In the genomic region with DNA sequence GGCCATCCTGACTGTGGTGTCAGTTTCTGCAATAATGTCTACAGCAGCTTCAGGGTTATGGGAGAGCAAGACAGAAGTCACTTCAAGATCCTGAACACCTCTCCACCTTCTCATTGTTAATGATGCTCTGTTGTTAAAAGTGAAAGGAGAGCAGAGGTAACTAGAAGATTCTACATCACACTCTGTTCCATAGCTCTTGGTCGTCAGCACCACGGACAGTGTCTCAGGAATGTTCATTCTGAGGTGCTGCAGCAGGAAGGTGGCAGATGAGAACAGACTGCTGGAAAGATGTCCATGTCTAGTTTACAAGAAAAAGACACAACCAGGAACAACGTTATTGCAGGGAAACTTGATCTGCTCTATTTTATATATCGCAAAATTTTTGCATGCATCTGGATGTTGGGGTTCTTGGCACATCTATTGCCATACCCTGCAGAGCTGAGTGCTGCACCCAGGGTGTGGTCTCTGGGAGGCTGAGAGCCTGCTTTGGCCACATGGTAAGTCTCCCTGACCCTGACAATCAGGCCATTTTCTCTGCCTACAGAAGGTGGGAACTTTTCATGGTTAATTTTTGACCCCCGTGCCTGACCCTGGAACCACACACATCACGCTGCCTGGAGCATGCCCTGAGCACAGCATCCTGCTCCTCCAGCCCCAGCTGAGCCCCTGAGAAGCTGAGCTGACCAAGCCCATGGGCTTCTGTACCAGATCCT, we compare ENCODE assay signal across 8 cellular contexts. TPM values are rescaled to one million over a fixed set of nuclear protein-coding genes. Genes with fewer than 3 reads are reported as not detected.
DNase-seq lines count a peak whose midpoint lies in the region; ATAC-seq, FAIRE-seq and TF ChIP-seq lines count a peak whose summit lies in the region.
"Had no signal": no experiment of that assay in that cellular context is flagged by ENCODE, and none has a peak within 500 bp of the region (broad histone marks: within the 10 kb centered on the region; RNA-seq: fewer than 3 reads in every experiment).

No MANE protein-coding gene starts in this region.

- no peaks in the 10 kb centered on the region for H3K36me3 ChIP-seq in bronchial epithelial cell (ENCODE audit: control insufficient read depth, insufficient read depth, low read length)

- DNase-seq in GM20000 (ENCODE audit: low spot score) (peak; percentile 36), MV-4-11 (lab: John Stamatoyannopoulos, UW) (peak; percentile 21), bronchial epithelial cell (ENCODE audit: low read depth) (peak; percentile 34), myocyte (ENCODE audit: low read depth) (peak; percentile 53), NCI-H2081 (lab: John Stamatoyannopoulos, UW) (no peak), SK-N-DZ (ENCODE audit: low spot score) (no peak)
- DNase-seq: amniotic stem cell had no signal

- no peaks in the 10 kb centered on the region for H3K27me3 ChIP-seq in bronchial epithelial cell (ENCODE audit: control insufficient read depth, insufficient read depth, low read length)

- TF ChIP-seq CTCF in GM20000 (IDR thresholded peaks at IDR 0.05; ENCODE audit: extremely low read depth, missing control alignments) (no peak), bronchial epithelial cell (IDR thresholded peaks at IDR 0.05; ENCODE audit: insufficient read depth, low read length, severe bottlenecking) (no peak)

- no peak overlapping the region for H3K4me3 ChIP-seq in bronchial epithelial cell (ENCODE audit: low read depth, low read length)

- ATAC-seq in GM18867 (IDR thresholded peaks at IDR 0.05; ENCODE audit: unreplicated experiment): no peak

- FAIRE-seq in bronchial epithelial cell (lab: Jason Lieb, UNC): peak; percentile 94

RNA-seq across cellular contexts. Expression of gene CEACAM21, which starts 12.7 kb away (rescaled TPM):
- total RNA-seq in bronchial epithelial cell: not detected in 2 replicates
- not detected in 2 replicates for total RNA-seq in myocyte
- not detected for polyA plus RNA-seq in myocyte (2012)
- not detected in 2 replicates for polyA plus RNA-seq in SK-N-DZ (2014; cell fraction: cytosol; rRNA removed)
- not detected in 2 replicates for polyA plus RNA-seq in SK-N-DZ (2014; cell fraction: nucleus; rRNA removed)

RNA-seq across cellular contexts. Expression of gene CEACAM4, which starts 38.2 kb away (rescaled TPM):
- total RNA-seq in bronchial epithelial cell: not detected in 2 replicates
- total RNA-seq in myocyte: not detected in 2 replicates
- polyA plus RNA-seq in myocyte (2012): not detected
- not detected in 2 replicates for polyA plus RNA-seq in SK-N-DZ (2014; cell fraction: cytosol; rRNA removed)
- not detected in 2 replicates for polyA plus RNA-seq in SK-N-DZ (2014; cell fraction: nucleus; rRNA removed)

Comparison
In these comparisons a context has a peak if more than half of its experiments do, and no peak if none do; other contexts are left out.
1. DNase-seq: peak in GM20000 (single experiment), MV-4-11 (single experiment), bronchial epithelial cell (single experiment) and myocyte (single experiment); none in NCI-H2081 (0 of 2) and SK-N-DZ (single experiment).